Comparison of ENCODE assay signal across 13 cellular contexts in genomic region chr10:69457771-69458237, GRCh38. TPM values are rescaled to one million over a fixed set of nuclear protein-coding genes. Genes with fewer than 3 reads are reported as not detected.
A peak's percentile ranks its signal among the peaks of the same experiment; 100 is the strongest.
DNase-seq lines count a peak whose midpoint lies in the region; ATAC-seq and TF ChIP-seq lines count a peak whose summit lies in the region.
"Had no signal": no experiment of that assay in that cellular context is flagged by ENCODE, and none has a peak within 500 bp of the region (broad histone marks: within the 10 kb centered on the region; RNA-seq: fewer than 3 reads in every experiment).

No MANE protein-coding gene starts in this region.

- CTCF ChIA-PET in activated CD4-positive, alpha-beta T cell treated with anti-CD3 and anti-CD28 coated beads, Interleukin-2, amount 10 ng/mL, durations not matched to agents 7 days and 5 days (lab: Charles Lee) = interaction anchor here (0.5 to 1.4 kb wide), 2 partner anchors 8 to 174 kb away, joined by 4 to 6 read pairs; no protein-coding TSS in a partner anchor

- no peaks in the 10 kb centered on the region for H3K36me3 Mint-ChIP-seq in activated CD4-positive, alpha-beta T cell treated with anti-CD3 and anti-CD28 coated beads, Interleukin-2, amount 10 ng/mL, durations not matched to agents 7 days and 5 days (ENCODE audit: low read depth)
- H3K36me3 Mint-ChIP-seq in mesothelial cell of epicardium = no peaks in the 10 kb centered on the region
- H3K36me3 Mint-ChIP-seq: activated naive CD8-positive, alpha-beta T cell treated with anti-CD3 and anti-CD28 coated beads, Interleukin-2, amount 10 ng/mL, durations not matched to agents 7 days and 5 days had no signal

- no peaks in the 10 kb centered on the region for H3K9me3 Mint-ChIP-seq in activated CD4-positive, alpha-beta T cell treated with anti-CD3 and anti-CD28 coated beads, Interleukin-2, amount 10 ng/mL, durations not matched to agents 7 days and 5 days
- H3K9me3 Mint-ChIP-seq in mesothelial cell of epicardium = no peaks in the 10 kb centered on the region
- H3K9me3 Mint-ChIP-seq: activated naive CD8-positive, alpha-beta T cell treated with anti-CD3 and anti-CD28 coated beads, Interleukin-2, amount 10 ng/mL, durations not matched to agents 7 days and 5 days had no signal

- H3K4me3 ChIP-seq in body of pancreas = no peak overlapping the region
- no peak overlapping the region for H3K4me3 ChIP-seq in transverse colon

- H3K9me3 ChIP-seq in body of pancreas (no peaks in the 10 kb centered on the region), transverse colon (no peaks in the 10 kb centered on the region)

- H3K27me3 ChIP-seq in body of pancreas (no peaks in the 10 kb centered on the region), transverse colon (no peaks in the 10 kb centered on the region)

- TF ChIP-seq POLR2A in body of pancreas (IDR thresholded peaks at IDR 0.05) = no peak
- no peak for TF ChIP-seq POLR2A in transverse colon (IDR thresholded peaks at IDR 0.05)

- in situ Hi-C loops in transverse colon (cut with MboI; ENCODE audit: low pct_ligation_motif_present in 1 of 4, low pct_unique_long_range_greater_than_20kb in 1 of 4, low sequenced_read_pairs in 3 of 4) = no loop called here

- H3K27ac Mint-ChIP-seq in activated CD4-positive, alpha-beta T cell treated with anti-CD3 and anti-CD28 coated beads, Interleukin-2, amount 10 ng/mL, durations not matched to agents 7 days and 5 days = peak overlapping the region; percentile 9
- peak overlapping the region; percentile 50 for H3K27ac Mint-ChIP-seq in mesothelial cell of epicardium
- H3K27ac Mint-ChIP-seq: activated naive CD8-positive, alpha-beta T cell treated with anti-CD3 and anti-CD28 coated beads, Interleukin-2, amount 10 ng/mL, durations not matched to agents 7 days and 5 days had no signal

- no peak for DNase-seq in activated CD4-positive, alpha-beta T cell treated with anti-CD3 and anti-CD28 coated beads, Interleukin-2, amount 10 ng/mL, durations not matched to agents 7 days and 5 days
- no peak for DNase-seq in activated CD4-positive, alpha-beta T cell treated with anti-CD3 and anti-CD28 coated beads, Interleukin-2, amount 50 U/mL, for 4 hours
- DNase-seq in body of pancreas (no peak), mesothelial cell of epicardium (ENCODE audit: low spot score in 2 of 2, unreplicated experiment in 2 of 2) (no peak), transverse colon (no peak), LoVo (ENCODE audit: low spot score) (no peak), NCI-H1048 (lab: John Stamatoyannopoulos, UW) (no peak), head of caudate nucleus (no peak)
- DNase-seq: activated naive CD8-positive, alpha-beta T cell treated with anti-CD3 and anti-CD28 coated beads, Interleukin-2, amount 10 ng/mL, durations not matched to agents 7 days and 5 days; NCI-H1092; NCI-H526 treated with DMSO at 0.1 percent for 48 hours; SIG-M5 had no signal

- intact Hi-C loops in body of pancreas (cut with DNase I) (no loop called here), transverse colon (cut with DNase I; ENCODE audit: low total_unique reads) (no loop called here), head of caudate nucleus (cut with DNase I) (no loop called here)

- H3K4me1 ChIP-seq in body of pancreas (peaks cover 37% of the 10 kb centered on the region), transverse colon (peaks cover 53 to 85% (median 67%) of the 10 kb centered on the region in 4 donors)

- POLR2A ChIA-PET in activated CD4-positive, alpha-beta T cell treated with anti-CD3 and anti-CD28 coated beads, Interleukin-2, amount 10 ng/mL, durations not matched to agents 7 days and 5 days (lab: Charles Lee) = no interaction called here

- H3K27ac ChIP-seq in body of pancreas = peak overlapping the region; percentile 17 to 85 (median 78)
- peak overlapping the region; percentile 80 to 90 (median 82) for H3K27ac ChIP-seq in transverse colon

- no peak overlapping the region for H3K4me3 Mint-ChIP-seq in activated CD4-positive, alpha-beta T cell treated with anti-CD3 and anti-CD28 coated beads, Interleukin-2, amount 10 ng/mL, durations not matched to agents 7 days and 5 days
- no peak overlapping the region for H3K4me3 Mint-ChIP-seq in mesothelial cell of epicardium
- H3K4me3 Mint-ChIP-seq: activated naive CD8-positive, alpha-beta T cell treated with anti-CD3 and anti-CD28 coated beads, Interleukin-2, amount 10 ng/mL, durations not matched to agents 7 days and 5 days had no signal

- 80 to 83% methylated on average over 5 of the region's 5 CpGs for WGBS in body of pancreas, 2 donors
- 33 to 71% methylated on average over 1 to 5 of the region's 5 CpGs for WGBS in transverse colon (ENCODE audit: low coverage in 1 of 2), 2 donors

- H3K36me3 ChIP-seq in body of pancreas (replicated peaks in 1 of 2; ENCODE audit: insufficient read depth in 1 of 2, low read depth in 2 of 2) (no peaks in the 10 kb centered on the region), transverse colon (no peaks in the 10 kb centered on the region)

- TF ChIP-seq CTCF in body of pancreas (IDR thresholded peaks at IDR 0.05) = no peak
- TF ChIP-seq CTCF in mesothelial cell of epicardium (IDR thresholded peaks at IDR 0.05; ENCODE audit: unreplicated experiment) = no peak
- TF ChIP-seq CTCF in transverse colon (IDR thresholded peaks at IDR 0.05) = no peak

- no peak for TF ChIP-seq EP300 in transverse colon (IDR thresholded peaks at IDR 0.05; ENCODE audit: low read depth)

- no peak for ATAC-seq in body of pancreas

- H3K4me1 Mint-ChIP-seq in activated CD4-positive, alpha-beta T cell treated with anti-CD3 and anti-CD28 coated beads, Interleukin-2, amount 10 ng/mL, durations not matched to agents 7 days and 5 days = peaks cover 8% of the 10 kb centered on the region
- H3K4me1 Mint-ChIP-seq in mesothelial cell of epicardium = peaks cover 6% of the 10 kb centered on the region

- peaks cover 4% of the 10 kb centered on the region for H3K27me3 Mint-ChIP-seq in activated CD4-positive, alpha-beta T cell treated with anti-CD3 and anti-CD28 coated beads, Interleukin-2, amount 10 ng/mL, durations not matched to agents 7 days and 5 days
- H3K27me3 Mint-ChIP-seq in mesothelial cell of epicardium (ENCODE audit: low read depth) = peaks cover 2% of the 10 kb centered on the region

RNA-seq across cellular contexts. Expression of gene TSPAN15, which starts 6.5 kb away (rescaled TPM):
- total RNA-seq in activated CD4-positive, alpha-beta T cell treated with anti-CD3 and anti-CD28 coated beads, Interleukin-2, amount 10 ng/mL, durations not matched to agents 7 days and 5 days = 1 to 10 TPM; 3.6 to 4.2 TPM
- total RNA-seq in body of pancreas (10 to 100 TPM; 20.0 to 32.0 TPM), mesothelial cell of epicardium (17.7 to 20.9 TPM (median 19.7 TPM) in 3 replicates), transverse colon (100 to 1,000 TPM in 3 of 4 donors, 10 to 100 TPM in 1; 97.7 to 152 (median 148) TPM)

RNA-seq across cellular contexts. Expression of gene TACR2, which starts 41.1 kb away (rescaled TPM):
- not detected for total RNA-seq in activated CD4-positive, alpha-beta T cell treated with anti-CD3 and anti-CD28 coated beads, Interleukin-2, amount 10 ng/mL, durations not matched to agents 7 days and 5 days
- total RNA-seq in body of pancreas (under 1 TPM in 1 of 2 donors, not detected in 1; 0.66 TPM), mesothelial cell of epicardium (not detected in 3 replicates), transverse colon (100 to 1,000 TPM in 2 of 4 donors, 10 to 100 TPM in 2; 18.9 to 241 (median 78.9) TPM)
- total RNA-seq: activated naive CD8-positive, alpha-beta T cell treated with anti-CD3 and anti-CD28 coated beads, Interleukin-2, amount 10 ng/mL, durations not matched to agents 7 days and 5 days; H1 had no signal

Comparison
In these comparisons a context has a peak if more than half of its experiments do, and no peak if none do; other contexts are left out.
1. RNA of gene TACR2, which starts 41.1 kb away (total RNA-seq): 18.9 to 241 TPM in transverse colon; 0.66 TPM in body of pancreas, not detected in activated CD4-positive, alpha-beta T cell treated with anti-CD3 and anti-CD28 coated beads, Interleukin-2, amount 10 ng/mL, durations not matched to agents 7 days and 5 days and not detected in mesothelial cell of epicardium; every median in the first group is over 10 times any median in the second.